Comparison of ENCODE assay signal across 8 cellular contexts in genomic region chr1:205523891-205524793, GRCh38. TPM values are rescaled to one million over a fixed set of nuclear protein-coding genes. Genes with fewer than 3 reads are reported as not detected.
DNase-seq lines count a peak whose midpoint lies in the region; ATAC-seq lines count a peak whose summit lies in the region.

No MANE protein-coding gene starts in this region.

- H2AK5ac ChIP-seq in neuronal stem cell (ENCODE audit: low read depth, low read length): peak overlapping the region; percentile 27

- H3K4ac ChIP-seq in neuronal stem cell (ENCODE audit: low read length): no peak overlapping the region

- no peak overlapping the region for H2BK5ac ChIP-seq in neuronal stem cell (ENCODE audit: low read length)

- no peak overlapping the region for H4K91ac ChIP-seq in neuronal stem cell (ENCODE audit: low read depth, low read length, poor library complexity)

- H3K4me3 ChIP-seq in neuronal stem cell (ENCODE audit: low read length in 2 of 2): no peak overlapping the region

- no peaks in the 10 kb centered on the region for H3K9me3 ChIP-seq in neuronal stem cell (replicated peaks in 1 of 2; ENCODE audit: control insufficient read depth in 2 of 2, insufficient read depth in 1 of 2, low read depth in 1 of 2, low read length in 2 of 2)

- H3K4me1 ChIP-seq in neuronal stem cell (ENCODE audit: control insufficient read depth in 2 of 2, insufficient read depth in 1 of 2, low read depth in 1 of 2, low read length in 2 of 2): peaks cover 2 to 18% of the 10 kb centered on the region in 2 donors

- H3K79me1 ChIP-seq in neuronal stem cell (ENCODE audit: low read depth, low read length): no peaks in the 10 kb centered on the region

- peak overlapping the region; percentile 11 for H3K14ac ChIP-seq in neuronal stem cell (ENCODE audit: low read length)

- H3K27me3 ChIP-seq in neuronal stem cell (ENCODE audit: control insufficient read depth in 3 of 3, insufficient read depth in 3 of 3, low read depth in 1 of 3, low read length in 3 of 3): peaks cover 0 to 38% (median 0%) of the 10 kb centered on the region in 3 experiments

- DNase-seq in DMS53 (lab: John Stamatoyannopoulos, UW): peak; percentile 90
- peak; percentile 49 for DNase-seq in LHCN-M2 (ENCODE audit: low read depth)
- peak; percentile 69 for DNase-seq in RKO (ENCODE audit: low spot score)
- DNase-seq in activated T-helper 1 cell treated with Interleukin-2 at 50 U/mL for 16 hours (ENCODE audit: low read depth): peak; percentile 42
- peak; percentile 72 for DNase-seq in fibroblast of peridontal ligament (ENCODE audit: extremely low read depth)
- DNase-seq in neuronal stem cell (ENCODE audit: low spot score): peak; percentile 78
- DNase-seq in superior temporal gyrus (ENCODE audit: extremely low spot score): peak; percentile 98

- no peak overlapping the region for H4K8ac ChIP-seq in neuronal stem cell (ENCODE audit: low read depth, low read length)

- H2AFZ ChIP-seq in neuronal stem cell (ENCODE audit: low read length): no peak overlapping the region

- no peak overlapping the region for H2BK12ac ChIP-seq in neuronal stem cell (ENCODE audit: low read length)

- peak overlapping the region; percentile 46 for H3K18ac ChIP-seq in neuronal stem cell (ENCODE audit: low read length)

- H2BK15ac ChIP-seq in neuronal stem cell (ENCODE audit: low read length): no peak overlapping the region

- H3K4me2 ChIP-seq in neuronal stem cell (ENCODE audit: insufficient read depth, low read length, poor library complexity, severe bottlenecking): no peak overlapping the region

- H3K27ac ChIP-seq in neuronal stem cell (replicated peaks; ENCODE audit: low read length): no peak overlapping the region

- H2BK120ac ChIP-seq in neuronal stem cell (ENCODE audit: low read depth, low read length): no peak overlapping the region

- no peak for ATAC-seq in GM21619 (IDR thresholded peaks at IDR 0.05; ENCODE audit: unreplicated experiment)

- no peak overlapping the region for H3K9ac ChIP-seq in neuronal stem cell (ENCODE audit: low read depth, low read length, poor library complexity)

- H3K36me3 ChIP-seq in neuronal stem cell (replicated peaks in 1 of 2; ENCODE audit: control insufficient read depth in 2 of 2, insufficient read depth in 2 of 2, low read length in 2 of 2): peaks cover 0 to 8% of the 10 kb centered on the region in 2 donors

- H3K23ac ChIP-seq in neuronal stem cell (ENCODE audit: low read depth, low read length, poor library complexity): peak overlapping the region; percentile 59

- WGBS in neuronal stem cell (ENCODE audit: extremely low coverage in 2 of 2, insufficient read length in 2 of 2, insufficient replicate concordance in 1 of 2), 2 donors: no CpG with 5 or more reads among the region's 16 CpGs

RNA-seq across cellular contexts. Expression of gene CDK18, which starts 19.7 kb away (rescaled TPM):
- 0.34 and 0.71 TPM in 2 replicates for total RNA-seq in LHCN-M2 (2014; rRNA removed)
- 6.1 TPM for polyA plus RNA-seq in LHCN-M2 (2012)
- 25.8 TPM for polyA plus RNA-seq in neuronal stem cell (2013, experiment 1 of 2)
- 25.5 TPM for polyA plus RNA-seq in neuronal stem cell (2013, experiment 2 of 2)

Comparison
In these comparisons a context has a peak if more than half of its experiments do, and no peak if none do; other contexts are left out.
1. DNase-seq: peak in every context shown above with its lines; median percentile 98 in superior temporal gyrus; 90 in DMS53; 78 in neuronal stem cell; 72 in fibroblast of peridontal ligament; 69 in RKO; 49 in LHCN-M2; 42 in activated T-helper 1 cell treated with Interleukin-2 at 50 U/mL for 16 hours.